In genomic region chr9:98602839-98603238, GRCh38 we compare ENCODE assay signal across 26 cellular contexts.
"Had no signal": no experiment of that assay in that cellular context is flagged by ENCODE, and none has a peak within 500 bp of the region (broad histone marks: within the 10 kb centered on the region; RNA-seq: fewer than 3 reads in every experiment).

No MANE protein-coding gene starts in this region.

- FAIRE-seq: keratinocyte, urothelium cell line had no signal

- H3K4me3 ChIP-seq: body of pancreas, prostate gland, right lobe of liver, SK-N-MC, smooth muscle cell, tibial nerve had no signal

- DNase-seq: activated CD4-positive, alpha-beta T cell treated with anti-CD3 and anti-CD28 coated beads, Interleukin-2, amount 10 ng/mL, durations not matched to agents 24 days and 14 days; activated CD8-positive, alpha-beta T cell treated with anti-CD3 and anti-CD28 coated beads for 36 hours; activated naive CD4-positive, alpha-beta T cell treated with Interleukin-2 at 50 U/mL for 16 hours; activated naive CD8-positive, alpha-beta T cell treated with anti-CD3 and anti-CD28 coated beads, Interleukin-2, amount 10 ng/mL, durations not matched to agents 7 days and 5 days; activated T-cell treated with anti-CD3 and anti-CD28 coated beads, Interleukin-2, amount 50 U/mL, for 1 hour; amygdala; body of pancreas; effector memory CD8-positive, alpha-beta T cell; foreskin melanocyte; glutamatergic neuron; hypothalamus; mammary epithelial cell; right lobe of liver; stimulated activated CD4-positive, alpha-beta T cell treated with anti-CD3 and anti-CD28 coated beads, Interleukin-4, amount 100 ng/mL, for 4 hours had no signal

- H3K36me3 Mint-ChIP-seq: activated naive CD8-positive, alpha-beta T cell treated with anti-CD3 and anti-CD28 coated beads, Interleukin-2, amount 10 ng/mL, durations not matched to agents 7 days and 5 days; stimulated activated memory B cell treated with anti-CD40 and anti-IgM and Interleukin-4, amounts not matched to agents 10 μg/mL and 1 μg/mL and 100 μg/mL, for 72 hours had no signal

- H3K4me2 ChIP-seq: smooth muscle cell had no signal

- H3K27me3 Mint-ChIP-seq: stimulated activated memory B cell treated with anti-CD40 and anti-IgM and Interleukin-4, amounts not matched to agents 10 μg/mL and 1 μg/mL and 100 μg/mL, for 72 hours had no signal

- H3K9me3 ChIP-seq: body of pancreas, prostate gland, right lobe of liver, tibial nerve had no signal

- H3K4me1 Mint-ChIP-seq: activated CD4-positive, alpha-beta T cell treated with anti-CD3 and anti-CD28 coated beads, Interleukin-2, amount 10 ng/mL, durations not matched to agents 24 days and 14 days; activated naive CD8-positive, alpha-beta T cell treated with anti-CD3 and anti-CD28 coated beads, Interleukin-2, amount 10 ng/mL, durations not matched to agents 7 days and 5 days; activated T-helper 17 cell treated with anti-CD3 and anti-CD28 coated beads, Interleukin-2, amount 50 U/mL, for 72 hours; central memory CD8-positive, alpha-beta T cell; stimulated activated memory B cell treated with anti-CD40 and anti-IgM and Interleukin-4, amounts not matched to agents 10 μg/mL and 1 μg/mL and 100 μg/mL, for 72 hours had no signal

- H3K9me3 Mint-ChIP-seq: activated CD4-positive, alpha-beta T cell treated with anti-CD3 and anti-CD28 coated beads, Interleukin-2, amount 10 ng/mL, durations not matched to agents 24 days and 14 days; activated CD8-positive, alpha-beta T cell treated with anti-CD3 and anti-CD28 coated beads for 36 hours; activated naive CD8-positive, alpha-beta T cell treated with anti-CD3 and anti-CD28 coated beads, Interleukin-2, amount 10 ng/mL, durations not matched to agents 7 days and 5 days; activated T-helper 17 cell treated with anti-CD3 and anti-CD28 coated beads, Interleukin-2, amount 50 U/mL, for 72 hours; central memory CD8-positive, alpha-beta T cell; dendritic cell treated with granulocyte-macrophage colony-stimulating factor and Interleukin-4, amounts not matched to agents 40 ng/mL and 50 ng/mL, for 4 days; effector memory CD8-positive, alpha-beta T cell; neural crest cell; stimulated activated memory B cell treated with anti-CD40 and anti-IgM and Interleukin-4, amounts not matched to agents 10 μg/mL and 1 μg/mL and 100 μg/mL, for 72 hours had no signal

- H3K27me3 ChIP-seq: body of pancreas, right lobe of liver, tibial nerve had no signal

- ATAC-seq: activated CD8-positive, alpha-beta T cell treated with anti-CD3 and anti-CD28 coated beads for 36 hours; activated T-helper 17 cell treated with anti-CD3 and anti-CD28 coated beads, Interleukin-2, amount 50 U/mL, for 72 hours; body of pancreas; effector memory CD8-positive, alpha-beta T cell; left lobe of liver; right lobe of liver; stimulated activated memory B cell treated with anti-CD40 and anti-IgM and Interleukin-4, amounts not matched to agents 10 μg/mL and 1 μg/mL and 100 μg/mL, for 72 hours had no signal

- H3K36me3 ChIP-seq: prostate gland, right lobe of liver, tibial nerve had no signal

- H3K27ac ChIP-seq: body of pancreas, prostate gland, right lobe of liver, SK-N-MC, tibial nerve had no signal

- H3K27ac Mint-ChIP-seq: activated CD4-positive, alpha-beta T cell treated with anti-CD3 and anti-CD28 coated beads, Interleukin-2, amount 10 ng/mL, durations not matched to agents 24 days and 14 days; activated CD8-positive, alpha-beta T cell treated with anti-CD3 and anti-CD28 coated beads for 36 hours; activated naive CD8-positive, alpha-beta T cell treated with anti-CD3 and anti-CD28 coated beads, Interleukin-2, amount 10 ng/mL, durations not matched to agents 7 days and 5 days; activated T-helper 17 cell treated with anti-CD3 and anti-CD28 coated beads, Interleukin-2, amount 50 U/mL, for 72 hours; dendritic cell treated with granulocyte-macrophage colony-stimulating factor and Interleukin-4, amounts not matched to agents 40 ng/mL and 50 ng/mL, for 4 days; effector memory CD8-positive, alpha-beta T cell; stimulated activated memory B cell treated with anti-CD40 and anti-IgM and Interleukin-4, amounts not matched to agents 10 μg/mL and 1 μg/mL and 100 μg/mL, for 72 hours had no signal

- H3K4me1 ChIP-seq: body of pancreas, prostate gland, right lobe of liver, tibial nerve had no signal

- H3K4me3 Mint-ChIP-seq: activated CD4-positive, alpha-beta T cell treated with anti-CD3 and anti-CD28 coated beads, Interleukin-2, amount 10 ng/mL, durations not matched to agents 24 days and 14 days; activated CD8-positive, alpha-beta T cell treated with anti-CD3 and anti-CD28 coated beads for 36 hours; activated naive CD8-positive, alpha-beta T cell treated with anti-CD3 and anti-CD28 coated beads, Interleukin-2, amount 10 ng/mL, durations not matched to agents 7 days and 5 days; activated T-helper 17 cell treated with anti-CD3 and anti-CD28 coated beads, Interleukin-2, amount 50 U/mL, for 72 hours; central memory CD8-positive, alpha-beta T cell; dendritic cell treated with granulocyte-macrophage colony-stimulating factor and Interleukin-4, amounts not matched to agents 40 ng/mL and 50 ng/mL, for 4 days; effector memory CD8-positive, alpha-beta T cell; neural crest cell; stimulated activated memory B cell treated with anti-CD40 and anti-IgM and Interleukin-4, amounts not matched to agents 10 μg/mL and 1 μg/mL and 100 μg/mL, for 72 hours had no signal
